11 cellular contexts compared by ENCODE assay signal in genomic region chr5:139653616-139654015, GRCh38. TPM values are rescaled to one million over a fixed set of nuclear protein-coding genes. Genes with fewer than 3 reads are reported as not detected.
DNase-seq lines count a peak whose midpoint lies in the region; ATAC-seq and TF ChIP-seq lines count a peak whose summit lies in the region.
"Had no signal": no experiment of that assay in that cellular context is flagged by ENCODE, and none has a peak within 500 bp of the region (broad histone marks: within the 10 kb centered on the region; RNA-seq: fewer than 3 reads in every experiment).

No MANE protein-coding gene starts in this region.

- no peak for ATAC-seq in GM21717 (IDR thresholded peaks at IDR 0.05; ENCODE audit: unreplicated experiment)

- H3K36me3 Mint-ChIP-seq in MCF 10A (ENCODE audit: insufficient read depth, unreplicated experiment), result peaks cover 9% of the 10 kb centered on the region

- H3K18ac ChIP-seq in mesenchymal stem cell (ENCODE audit: low read depth in 1 of 2, low read length in 2 of 2), result peak overlapping the region; percentile 67 to 93

- no TSS peak for BruUV-seq in MCF 10A (replicated peaks; lab: Mats Ljungman, UMichigan)

- H2BK5ac ChIP-seq in mesenchymal stem cell (ENCODE audit: low read depth, low read length, poor library complexity, severe bottlenecking), result peak overlapping the region; percentile 5

- peak overlapping the region; percentile 33 for H3K27ac Mint-ChIP-seq in MCF 10A (ENCODE audit: low read depth, unreplicated experiment)
- H3K27ac Mint-ChIP-seq: T-helper 2 cell treated with Interferon-gamma antibody and Interleukin-4, amounts not matched to agents 5 μg/mL and 100 μg/mL, for 36 hours had no signal

- H3K9ac ChIP-seq in mesenchymal stem cell (ENCODE audit: low read length), result peak overlapping the region; percentile 85

- POLR2A ChIA-PET in HEK293 (lab: Yijun Ruan, JAX) (no interaction called here), MCF 10A (lab: Yijun Ruan, JAX) (interaction anchor here (0.5 to 2.0 kb wide), 2 partner anchors 17 to 763 kb away, joined by 3 to 6 read pairs; no protein-coding TSS in a partner anchor), GM10248 (lab: Yijun Ruan, JAX) (interaction anchor here (1.1 to 2.1 kb wide), 3 partner anchors 11 to 17 kb away, joined by 4 to 7 read pairs (median 5); no protein-coding TSS in a partner anchor)

- DNase-seq in MCF 10A (ENCODE audit: unreplicated experiment) (no peak), mesenchymal stem cell (no peak), NCI-H187 (lab: John Stamatoyannopoulos, UW) (no peak), CD1c-positive myeloid dendritic cell (ENCODE audit: extremely low spot score) (no peak), GM10248 (ENCODE audit: extremely low spot score) (no peak)
- DNase-seq: NCI-H1048; stimulated activated CD4-positive, alpha-beta T cell treated with anti-CD3 and anti-CD28 coated beads, Interleukin-15, amount 100 ng/mL, for 24 hours had no signal

- H3K4me1 ChIP-seq in HEK293 (ENCODE audit: control insufficient read depth, insufficient read depth, low read length) (peaks cover 24% of the 10 kb centered on the region; the same call in 1 of the 2 replicates), mesenchymal stem cell (ENCODE audit: control insufficient read depth, insufficient read depth, low read depth, low read length) (peaks cover 50% of the 10 kb centered on the region), thymus (ENCODE audit: control insufficient read depth, insufficient read depth, low read length) (peaks cover 54% of the 10 kb centered on the region)

- H3K4me3 Mint-ChIP-seq in MCF 10A (ENCODE audit: unreplicated experiment), result no peak overlapping the region
- H3K4me3 Mint-ChIP-seq: T-helper 2 cell treated with Interferon-gamma antibody and Interleukin-4, amounts not matched to agents 5 μg/mL and 100 μg/mL, for 36 hours had no signal

- H3K9me3 ChIP-seq in HEK293 (ENCODE audit: control insufficient read depth, insufficient read depth, low read depth, low read length), result no peaks in the 10 kb centered on the region
- H3K9me3 ChIP-seq in mesenchymal stem cell (ENCODE audit: control insufficient read depth, low read length), result no peaks in the 10 kb centered on the region
- H3K9me3 ChIP-seq in thymus (ENCODE audit: control insufficient read depth), result no peaks in the 10 kb centered on the region

- no peaks in the 10 kb centered on the region for H3K79me1 ChIP-seq in mesenchymal stem cell (replicated peaks; ENCODE audit: low read length, poor library complexity, severe bottlenecking)

- H2BK120ac ChIP-seq in mesenchymal stem cell (ENCODE audit: low read depth, low read length), result peak overlapping the region; percentile 22

- H3K27ac ChIP-seq in HEK293 (ENCODE audit: extremely low read depth, low read depth, low read length) (no peak overlapping the region), mesenchymal stem cell (ENCODE audit: low read length, poor library complexity, severe bottlenecking) (peak overlapping the region; percentile 92), thymus (ENCODE audit: low read depth) (peak overlapping the region; percentile 18)

- no peaks in the 10 kb centered on the region for H3K27me3 ChIP-seq in mesenchymal stem cell (ENCODE audit: control insufficient read depth in 1 of 2, insufficient read depth in 1 of 2, low read length in 2 of 2)
- no peaks in the 10 kb centered on the region for H3K27me3 ChIP-seq in thymus (ENCODE audit: control insufficient read depth, insufficient read depth)

- peak overlapping the region; percentile 33 for H2BK15ac ChIP-seq in mesenchymal stem cell (ENCODE audit: low read depth, poor library complexity, severe bottlenecking)

- TF ChIP-seq CTCF in HEK293 (tag by site-specific recombination; IDR thresholded peaks at IDR 0.05), result no peak
- no peak for TF ChIP-seq CTCF in MCF 10A (IDR thresholded peaks at IDR 0.05; ENCODE audit: unreplicated experiment)
- TF ChIP-seq CTCF in GM10248 (IDR thresholded peaks at IDR 0.05; ENCODE audit: control extremely low read depth, extremely low read depth, low read depth, missing control alignments), result no peak

- H2AK5ac ChIP-seq in mesenchymal stem cell (ENCODE audit: low read length, severe bottlenecking), result peak overlapping the region; percentile 40

- H3K4me3 ChIP-seq in HEK293 (ENCODE audit: low read depth, low read length), result no peak overlapping the region
- peak overlapping the region in 1 of 2 experiments; percentile 87 for H3K4me3 ChIP-seq in mesenchymal stem cell (ENCODE audit: insufficient read depth in 1 of 2, low read depth in 1 of 2, low read length in 2 of 2)
- H3K4me3 ChIP-seq in thymus (ENCODE audit: low read length), result no peak overlapping the region

- H3K27me3 Mint-ChIP-seq in MCF 10A (ENCODE audit: insufficient read depth, unreplicated experiment), result no peaks in the 10 kb centered on the region

- peak overlapping the region; percentile 46 for H3K4me2 ChIP-seq in mesenchymal stem cell (ENCODE audit: low read length, poor library complexity, severe bottlenecking)

- CTCF ChIA-PET in HEK293 (lab: Yijun Ruan, JAX), result interaction anchor here (0.6 to 1.1 kb wide), 3 partner anchors 26 to 114 kb away, joined by 4 to 8 read pairs (median 4); no protein-coding TSS in a partner anchor
- CTCF ChIA-PET in MCF 10A (lab: Yijun Ruan, JAX), result interaction anchor here (0.9 to 2.6 kb wide), 5 partner anchors 11 to 37 kb away, joined by 3 to 14 read pairs (median 5); no protein-coding TSS in a partner anchor
- CTCF ChIA-PET in GM10248 (lab: Yijun Ruan, JAX), result interaction anchor here (0.9 to 15.5 kb wide), 8 partner anchors 15 to 110 kb away, joined by 3 to 229 read pairs (median 4); no protein-coding TSS in a partner anchor

- H3K36me3 ChIP-seq in HEK293 (ENCODE audit: control insufficient read depth in 2 of 2, insufficient read depth in 1 of 2, low read length in 2 of 2) (no peaks in the 10 kb centered on the region), mesenchymal stem cell (ENCODE audit: control insufficient read depth in 1 of 2, insufficient read depth in 2 of 2, low read depth in 1 of 2, low read length in 2 of 2) (peaks cover 0 to 35% of the 10 kb centered on the region in 2 experiments), thymus (ENCODE audit: control insufficient read depth, insufficient read depth) (no peaks in the 10 kb centered on the region)

- H3K9me3 Mint-ChIP-seq in MCF 10A (ENCODE audit: unreplicated experiment), result no peaks in the 10 kb centered on the region
- H3K9me3 Mint-ChIP-seq: T-helper 2 cell treated with Interferon-gamma antibody and Interleukin-4, amounts not matched to agents 5 μg/mL and 100 μg/mL, for 36 hours had no signal

- no peak overlapping the region for H2AFZ ChIP-seq in mesenchymal stem cell (ENCODE audit: low read depth, low read length)

- WGBS in mesenchymal stem cell, result 17% methylated on average over 2 of the region's 5 CpGs
- WGBS in thymus, result 18% methylated on average over 5 of the region's 5 CpGs

- H3K4me1 Mint-ChIP-seq in MCF 10A (ENCODE audit: insufficient read depth, unreplicated experiment), result peaks cover 32% of the 10 kb centered on the region

- peak overlapping the region; percentile 8 to 9 for H3K4ac ChIP-seq in mesenchymal stem cell (ENCODE audit: low read depth in 1 of 2, low read length in 2 of 2)

- H4K91ac ChIP-seq in mesenchymal stem cell (ENCODE audit: low read length), result peak overlapping the region; percentile 28

- intact Hi-C loops in MCF 10A (cut with micrococcal nuclease), result no loop called here

- H3K23ac ChIP-seq in mesenchymal stem cell (ENCODE audit: low read length in 2 of 2), result peak overlapping the region in 1 of 2 experiments; percentile 6

- no peak overlapping the region for H3K14ac ChIP-seq in mesenchymal stem cell (ENCODE audit: low read length in 2 of 2)

- peak overlapping the region; percentile 22 to 80 for H2BK12ac ChIP-seq in mesenchymal stem cell (ENCODE audit: low read length in 2 of 2)

- H4K8ac ChIP-seq in mesenchymal stem cell (ENCODE audit: low read length), result no peak overlapping the region

TF ChIP-seq in HEK293, 187 proteins besides CTCF, POLR2A, EP300 and RAD21:
- TF ChIP-seq PRDM1 (tag by site-specific recombination; IDR thresholded peaks at IDR 0.05) (no peak), ZIC2 (tag by site-specific recombination; IDR thresholded peaks at IDR 0.05) (peak; percentile 22; the same call in 1 of the 2 replicates), ZBTB10 (tag by site-specific recombination; IDR thresholded peaks at IDR 0.05) (no peak), ZNF184 (tag by site-specific recombination; IDR thresholded peaks at IDR 0.05) (no peak), SP2 (tag by site-specific recombination; IDR thresholded peaks at IDR 0.05) (0 out of 2 replicates have a peak, but pooled peaks have one; percentile 16), KLF16 (tag by site-specific recombination; IDR thresholded peaks at IDR 0.05) (no peak), TCF7L2 (IDR thresholded peaks at IDR 0.05; ENCODE audit: borderline replicate concordance, low read depth, low read length) (no peak)

RNA-seq across cellular contexts. Expression of gene CXXC5, which starts 5.5 kb away (rescaled TPM):
- total RNA-seq in MCF 10A (2022), result 7.8 and 10.9 TPM in 2 replicates
- 75.1 TPM for polyA plus RNA-seq in mesenchymal stem cell (2013, experiment 1 of 2)
- polyA plus RNA-seq in mesenchymal stem cell (2013, experiment 2 of 2), result 76.7 TPM
- polyA plus RNA-seq in thymus, result 47.9 TPM
